In the genomic region with DNA sequence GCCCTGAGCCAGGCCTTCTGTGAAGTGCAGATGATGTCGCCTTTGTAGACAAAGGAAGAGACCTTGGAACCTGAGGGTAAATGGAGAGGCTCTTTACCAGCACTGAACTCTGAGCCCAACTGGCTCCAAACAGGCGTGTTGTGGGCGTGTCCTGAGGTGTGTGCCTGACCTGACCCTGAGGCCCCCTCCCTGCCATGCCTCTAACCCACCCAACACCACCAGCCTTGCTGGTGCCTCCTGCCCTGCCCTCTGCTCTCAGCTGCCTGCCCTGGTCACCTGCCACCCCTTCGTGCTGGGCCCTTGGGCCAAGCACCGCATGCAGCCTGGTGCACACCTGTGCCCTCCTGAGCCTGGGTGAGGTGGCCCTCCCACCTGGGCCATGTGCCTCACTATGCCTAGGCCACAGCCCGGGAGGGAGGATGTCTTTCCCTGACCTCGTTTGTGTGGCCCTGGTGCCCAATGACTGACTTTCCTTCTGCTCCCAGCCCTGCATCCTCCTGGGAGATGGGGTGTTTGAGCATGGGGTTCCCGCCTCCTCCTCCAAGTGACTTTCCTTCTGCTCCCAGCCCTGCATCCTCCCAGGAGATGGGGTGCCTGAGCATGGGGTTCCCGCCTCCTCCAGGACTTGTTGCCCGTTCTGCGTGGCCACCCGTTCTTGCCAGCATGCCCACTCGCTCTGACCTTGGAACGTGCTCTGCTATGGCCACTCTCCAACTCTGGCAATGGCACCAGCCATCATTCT, we compare ENCODE assay signal across 15 cellular contexts.
"Had no signal": no experiment of that assay in that cellular context is flagged by ENCODE, and none has a peak within 500 bp of the region (broad histone marks: within the 10 kb centered on the region; RNA-seq: fewer than 3 reads in every experiment).

No MANE protein-coding gene starts in this region.

- ATAC-seq: activated T-cell treated with anti-CD3 and anti-CD28 coated beads, Interleukin-2, amount 50 U/mL, for 72 hours; left lobe of liver; psoas muscle; stimulated activated naive CD8-positive, alpha-beta T cell treated with anti-CD3 and anti-CD28 coated beads, Interleukin-15, amount 100 ng/mL, for 72 hours had no signal

- DNase-seq: activated CD4-positive, alpha-beta T cell treated with anti-CD3 and anti-CD28 coated beads, Interleukin-2, amount 50 U/mL, for 4 hours; activated CD4-positive, CD25-positive, alpha-beta regulatory T cell treated with anti-CD3 and anti-CD28 coated beads, Interleukin-2, amount 50 U/mL, for 72 hours; activated effector memory CD4-positive, alpha-beta T cell treated with anti-CD3 and anti-CD28 coated beads, Interleukin-2, amount 50 U/mL, for 16 hours; activated T-cell treated with anti-CD3 and anti-CD28 coated beads, Interleukin-2, amount 50 U/mL, for 72 hours; amygdala; dermis blood vessel endothelial cell; foreskin fibroblast; hippocampal formation; mammary epithelial cell; ovary; psoas muscle; right cardiac atrium; stimulated activated naive CD8-positive, alpha-beta T cell treated with anti-CD3 and anti-CD28 coated beads, Interleukin-15, amount 100 ng/mL, for 72 hours; transverse colon had no signal
